Comparison of ENCODE assay signal across 8 cellular contexts in the genomic region with DNA sequence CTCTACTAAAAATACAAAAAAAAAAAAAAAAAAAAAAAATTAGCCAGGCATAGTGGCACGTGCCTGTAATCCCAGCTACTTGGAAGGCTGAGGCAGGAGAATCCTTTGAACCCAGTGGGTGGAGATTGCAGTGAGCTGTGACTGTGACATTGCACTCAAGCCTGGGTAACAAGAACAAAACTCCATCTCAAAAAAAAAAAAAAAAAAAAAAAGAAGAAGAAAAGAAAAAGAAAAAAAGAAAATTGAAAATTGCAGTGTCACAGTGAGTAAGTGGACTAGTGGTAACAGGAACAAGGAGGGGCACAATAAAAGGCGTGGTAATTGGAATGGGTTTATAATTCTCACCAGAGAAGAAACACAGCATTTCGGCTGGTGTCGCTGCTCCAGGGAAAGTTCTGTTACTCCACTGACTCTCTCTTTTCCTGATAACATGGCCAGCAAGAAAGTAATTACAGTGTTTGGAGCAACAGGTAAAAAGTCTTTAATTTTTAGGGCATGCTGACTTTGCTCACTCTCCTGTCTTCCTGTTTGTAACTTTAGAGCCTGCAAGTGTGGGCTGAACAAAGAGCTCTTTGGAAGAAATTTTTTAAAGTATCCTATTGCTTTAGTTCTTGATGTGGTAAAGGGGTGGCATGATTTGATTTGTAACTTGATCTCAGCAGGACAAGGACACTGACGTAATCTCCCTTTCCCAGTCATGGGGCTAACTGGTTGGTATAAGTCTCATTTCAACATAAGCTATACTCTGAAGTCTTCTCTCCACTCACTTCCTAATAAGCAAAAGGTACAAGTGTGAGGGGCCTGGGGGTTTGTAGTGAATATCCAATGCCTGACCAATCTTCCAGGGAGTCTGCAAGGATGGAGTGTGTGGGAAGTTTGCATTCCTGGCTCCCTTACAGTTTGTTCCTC. TPM values are rescaled to one million over a fixed set of nuclear protein-coding genes. Genes with fewer than 3 reads are reported as not detected.
DNase-seq lines count a peak whose midpoint lies in the region; ATAC-seq and TF ChIP-seq lines count a peak whose summit lies in the region.

No MANE protein-coding gene starts in this region.

- DNase-seq in CD1c-positive myeloid dendritic cell (ENCODE audit: extremely low spot score): peak; percentile 79
- DNase-seq in M059J (ENCODE audit: low read depth): peak; percentile 90
- peak in 3 of 4 donors; percentile 37 to 70 (median 40) for DNase-seq in body of pancreas
- DNase-seq in hypothalamus (lab: John Stamatoyannopoulos, UW): no peak
- DNase-seq in testis: no peak
- no peak for DNase-seq in NCI-H2171 (lab: John Stamatoyannopoulos, UW)

- 22 to 48% methylated on average over 5 of the region's 5 CpGs for WGBS in body of pancreas, 2 donors
- WGBS in mesodermal cell (ENCODE audit: insufficient coverage in 2 of 2), 2 experiments: 86 to 100% methylated on average over 1 to 3 of the region's 5 CpGs
- WGBS in testis, 2 donors: 37 to 47% methylated on average over 5 of the region's 5 CpGs

- TF ChIP-seq POLR2A in body of pancreas (IDR thresholded peaks at IDR 0.05) (peak in 2 of 3 donors; percentile 37 to 44), testis (IDR thresholded peaks at IDR 0.05) (no peak)

- H3K27ac ChIP-seq in body of pancreas: peak overlapping the region; percentile 48 to 82 (median 65)
- peak overlapping the region; percentile 66 for H3K27ac ChIP-seq in mesodermal cell (ENCODE audit: low read depth, low read length, severe bottlenecking)
- no peak overlapping the region for H3K27ac ChIP-seq in testis

- H3K36me3 ChIP-seq in body of pancreas (replicated peaks in 1 of 2; ENCODE audit: insufficient read depth in 1 of 2, low read depth in 2 of 2) (no peaks in the 10 kb centered on the region), mesodermal cell (ENCODE audit: control insufficient read depth, insufficient read depth, low read length) (no peaks in the 10 kb centered on the region), testis (ENCODE audit: low read depth, missing control alignments) (no peaks in the 10 kb centered on the region)

- H3K4me3 ChIP-seq in body of pancreas (no peak overlapping the region), mesodermal cell (ENCODE audit: extremely low read depth, insufficient read depth, low read length, poor library complexity, severe bottlenecking) (no peak overlapping the region), testis (no peak overlapping the region)

- H3K27me3 ChIP-seq in body of pancreas: no peaks in the 10 kb centered on the region
- H3K27me3 ChIP-seq in testis: no peaks in the 10 kb centered on the region

- intact Hi-C loops in body of pancreas (cut with DNase I): no loop called here
- intact Hi-C loops in testis (cut with DNase I; ENCODE audit: low total_unique reads): no loop called here

- peak; percentile 92 for ATAC-seq in body of pancreas
- ATAC-seq in HG03159 (IDR thresholded peaks at IDR 0.05; ENCODE audit: unreplicated experiment): no peak

- H3K4me1 ChIP-seq in body of pancreas: peaks cover 9% of the 10 kb centered on the region
- peaks cover 4% of the 10 kb centered on the region for H3K4me1 ChIP-seq in mesodermal cell (ENCODE audit: control insufficient read depth, insufficient read depth, low read length, poor library complexity, severe bottlenecking)
- H3K4me1 ChIP-seq in testis: no peaks in the 10 kb centered on the region

- H3K9me3 ChIP-seq in body of pancreas (no peaks in the 10 kb centered on the region), mesodermal cell (ENCODE audit: control insufficient read depth, low read length) (no peaks in the 10 kb centered on the region), testis (no peaks in the 10 kb centered on the region)

- TF ChIP-seq CTCF in body of pancreas (IDR thresholded peaks at IDR 0.05) (no peak), testis (IDR thresholded peaks at IDR 0.05) (no peak)

RNA-seq across cellular contexts. Expression of a gene that starts 22.0 kb away (rescaled TPM):
- total RNA-seq in M059J (2014; rRNA removed; shearing (Covaris generic)): 268 and 348 TPM in 2 replicates
- total RNA-seq in body of pancreas: 100 to 1,000 TPM in 1 of 2 donors, 10 to 100 TPM in 1; 74.2 to 323 TPM
- polyA plus RNA-seq in mesodermal cell (2013, experiment 1 of 2): 153 TPM
- polyA plus RNA-seq in mesodermal cell (2013, experiment 2 of 2): 151 TPM
- total RNA-seq in testis: 100 to 1,000 TPM; 177 to 199 TPM
- polyA plus RNA-seq in testis (ENCODE audit: insufficient read depth, low read depth, low replicate concordance): 136 TPM

Comparison
In these comparisons a context has a peak if more than half of its experiments do, and no peak if none do; other contexts are left out.
1. DNase-seq: peak in CD1c-positive myeloid dendritic cell (single experiment), M059J (single experiment) and body of pancreas (3 of 4); none in hypothalamus (0 of 51), testis (single experiment) and NCI-H2171 (single experiment).
2. H3K27ac ChIP-seq: peak in body of pancreas (4 of 4) and mesodermal cell (single experiment); none in testis (0 of 2).